10 cellular contexts compared by ENCODE assay signal in genomic region chr3:185717121-185717520, GRCh38.
DNase-seq lines count a peak whose midpoint lies in the region; ATAC-seq and TF ChIP-seq lines count a peak whose summit lies in the region.
"Had no signal": no experiment of that assay in that cellular context is flagged by ENCODE, and none has a peak within 500 bp of the region (broad histone marks: within the 10 kb centered on the region; RNA-seq: fewer than 3 reads in every experiment).

No MANE protein-coding gene starts in this region.

- H4K20me1 ChIP-seq in Karpas-422 (ENCODE audit: insufficient read depth, low read depth, low read length): no peaks in the 10 kb centered on the region

- no peak for TF ChIP-seq CTCF in omental fat pad (IDR thresholded peaks at IDR 0.05)

- H3K27me3 ChIP-seq in Karpas-422 (ENCODE audit: low read length): no peaks in the 10 kb centered on the region

- H2AFZ ChIP-seq in Karpas-422 (ENCODE audit: low read length): no peak overlapping the region

- DNase-seq in G401 (ENCODE audit: low spot score) (peak; percentile 91), OCI-M1 (lab: John Stamatoyannopoulos, UW) (peak; percentile 12), epithelial cell of prostate (ENCODE audit: low read depth, low spot score) (no peak), omental fat pad (ENCODE audit: low spot score) (no peak), NCI-H146 (lab: John Stamatoyannopoulos, UW) (no peak), Karpas-422 (no peak), OCI-M2 (lab: John Stamatoyannopoulos, UW; ENCODE audit: unreplicated experiment) (no peak), medulla oblongata (ENCODE audit: extremely low spot score) (no peak)
- DNase-seq: activated CD8-positive, alpha-beta memory T cell treated with anti-CD3 and anti-CD28 coated beads for 24 hours; RPMI8226 had no signal

- no peaks in the 10 kb centered on the region for H3K4me1 ChIP-seq in Karpas-422 (ENCODE audit: low read length)

- ATAC-seq in omental fat pad (ENCODE audit: low FRiP score): peak; percentile 80

- no peak overlapping the region for H3K9ac ChIP-seq in Karpas-422 (ENCODE audit: low read length)

- H3K9me2 ChIP-seq in Karpas-422 (replicated peaks; ENCODE audit: insufficient read depth, low read length): no peaks in the 10 kb centered on the region

- no peak overlapping the region for H3K4me2 ChIP-seq in Karpas-422 (ENCODE audit: low read depth, low read length, poor library complexity, severe bottlenecking)

- in situ Hi-C loops in G401 (cut with HindIII; ENCODE audit: low sequenced_read_pairs): no loop called here

- H3K27ac ChIP-seq in epithelial cell of prostate: peak overlapping the region; percentile 100
- no peak overlapping the region for H3K27ac ChIP-seq in Karpas-422 (ENCODE audit: low read length)

- no peaks in the 10 kb centered on the region for H3K79me2 ChIP-seq in Karpas-422 (ENCODE audit: low read length)

- no peaks in the 10 kb centered on the region for H3K36me3 ChIP-seq in Karpas-422 (ENCODE audit: insufficient read depth, low read length)

- no peak overlapping the region for H3K4me3 ChIP-seq in Karpas-422 (ENCODE audit: low read length)

- no peaks in the 10 kb centered on the region for H3K9me3 ChIP-seq in Karpas-422 (ENCODE audit: low read length)

Comparison
In these comparisons a context has a peak if more than half of its experiments do, and no peak if none do; other contexts are left out.
1. DNase-seq: peak in G401 (single experiment) and OCI-M1 (single experiment); none in epithelial cell of prostate (single experiment), omental fat pad (single experiment), NCI-H146 (single experiment), Karpas-422 (single experiment), OCI-M2 (single experiment) and medulla oblongata (single experiment).